10 cellular contexts compared by ENCODE assay signal in genomic region chr10:88926484-88927249, GRCh38.
DNase-seq lines count a peak whose midpoint lies in the region; ATAC-seq and TF ChIP-seq lines count a peak whose summit lies in the region.
"Had no signal": no experiment of that assay in that cellular context is flagged by ENCODE, and none has a peak within 500 bp of the region (broad histone marks: within the 10 kb centered on the region; RNA-seq: fewer than 3 reads in every experiment).

No MANE protein-coding gene starts in this region.

- H3K4me3 ChIP-seq in coronary artery = peak overlapping the region; percentile 1

- CTCF ChIA-PET in activated naive CD4-positive, alpha-beta T cell treated with anti-CD3 and anti-CD28 coated beads, Interleukin-2, amount 10 ng/mL, durations not matched to agents 7 days and 5 days (lab: Charles Lee) = interaction anchor here (0.6 to 2.2 kb wide), 3 partner anchors 90 to 292 kb away, joined by 3 to 11 read pairs (median 4); no protein-coding TSS in a partner anchor

- TF ChIP-seq CTCF in coronary artery (IDR thresholded peaks at IDR 0.05) (no peak), nephron (IDR thresholded peaks at IDR 0.05; ENCODE audit: unreplicated experiment in 3 of 3) (no peak)

- H3K27ac ChIP-seq in coronary artery = peak overlapping the region; percentile 15 to 59

- peak overlapping the region in 1 of 3 experiments; percentile 7 for H3K4me3 Mint-ChIP-seq in nephron
- H3K4me3 Mint-ChIP-seq in activated naive CD4-positive, alpha-beta T cell treated with anti-CD3 and anti-CD28 coated beads, Interleukin-2, amount 10 ng/mL, durations not matched to agents 7 days and 5 days = no peak overlapping the region

- ATAC-seq in GM19035 (IDR thresholded peaks at IDR 0.05; ENCODE audit: unreplicated experiment) = no peak

- DNase-seq in AG08395 (ENCODE audit: low spot score) = peak; percentile 68
- DNase-seq in MV-4-11 (lab: John Stamatoyannopoulos, UW) = peak; percentile 89
- DNase-seq in coronary artery (ENCODE audit: low spot score) = no peak
- no peak for DNase-seq in activated naive CD4-positive, alpha-beta T cell treated with anti-CD3 and anti-CD28 coated beads, Interleukin-2, amount 10 ng/mL, durations not matched to agents 7 days and 5 days
- DNase-seq in NCI-H1417 (lab: John Stamatoyannopoulos, UW) = no peak
- no peak for DNase-seq in NCI-H2227 treated with DMSO at 0.1 percent for 48 hours (lab: John Stamatoyannopoulos, UW)
- DNase-seq: Calu3, NCI-H82 had no signal

- no peaks in the 10 kb centered on the region for H3K36me3 Mint-ChIP-seq in nephron (ENCODE audit: low read depth)
- peaks cover 61% of the 10 kb centered on the region for H3K36me3 Mint-ChIP-seq in activated naive CD4-positive, alpha-beta T cell treated with anti-CD3 and anti-CD28 coated beads, Interleukin-2, amount 10 ng/mL, durations not matched to agents 7 days and 5 days

- no peaks in the 10 kb centered on the region for H3K9me3 Mint-ChIP-seq in nephron
- H3K9me3 Mint-ChIP-seq in activated naive CD4-positive, alpha-beta T cell treated with anti-CD3 and anti-CD28 coated beads, Interleukin-2, amount 10 ng/mL, durations not matched to agents 7 days and 5 days = no peaks in the 10 kb centered on the region

- peaks cover 62% of the 10 kb centered on the region for H3K4me1 Mint-ChIP-seq in nephron
- H3K4me1 Mint-ChIP-seq in activated naive CD4-positive, alpha-beta T cell treated with anti-CD3 and anti-CD28 coated beads, Interleukin-2, amount 10 ng/mL, durations not matched to agents 7 days and 5 days = peaks cover 3% of the 10 kb centered on the region

- no peaks in the 10 kb centered on the region for H3K27me3 Mint-ChIP-seq in nephron (ENCODE audit: low read depth)
- no peaks in the 10 kb centered on the region for H3K27me3 Mint-ChIP-seq in activated naive CD4-positive, alpha-beta T cell treated with anti-CD3 and anti-CD28 coated beads, Interleukin-2, amount 10 ng/mL, durations not matched to agents 7 days and 5 days

- H3K27ac Mint-ChIP-seq in nephron = peak overlapping the region; percentile 94 to 96 (median 95)
- no peak overlapping the region for H3K27ac Mint-ChIP-seq in activated naive CD4-positive, alpha-beta T cell treated with anti-CD3 and anti-CD28 coated beads, Interleukin-2, amount 10 ng/mL, durations not matched to agents 7 days and 5 days

Comparison
In these comparisons a context has a peak if more than half of its experiments do, and no peak if none do; other contexts are left out.
1. DNase-seq: peak in AG08395 (single experiment) and MV-4-11 (single experiment); none in coronary artery (single experiment), activated naive CD4-positive, alpha-beta T cell treated with anti-CD3 and anti-CD28 coated beads, Interleukin-2, amount 10 ng/mL, durations not matched to agents 7 days and 5 days (single experiment), NCI-H1417 (0 of 3) and NCI-H2227 treated with DMSO at 0.1 percent for 48 hours (single experiment).